34 cellular contexts compared by ENCODE assay signal in the genomic region with DNA sequence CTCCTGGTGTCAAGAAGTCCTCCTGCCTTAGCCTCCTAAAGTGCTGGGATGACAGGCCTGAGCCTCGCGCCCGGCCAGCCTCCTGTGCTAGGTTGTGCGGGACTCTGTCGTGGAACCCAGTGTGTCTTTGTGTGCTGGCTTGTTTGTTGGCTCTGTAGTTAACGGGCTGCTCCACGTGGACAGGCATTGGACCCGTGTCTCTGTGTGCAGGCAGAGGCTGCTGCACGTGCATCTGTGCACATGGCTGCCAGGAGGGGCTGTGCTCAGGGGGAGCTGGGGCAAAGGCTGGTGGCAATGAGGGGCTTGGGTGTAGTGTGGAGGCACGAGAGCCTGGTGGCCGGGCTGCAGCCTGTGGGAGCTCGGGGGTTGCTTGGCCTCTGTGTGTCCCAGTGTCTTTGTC.
"Had no signal": no experiment of that assay in that cellular context is flagged by ENCODE, and none has a peak within 500 bp of the region (broad histone marks: within the 10 kb centered on the region; RNA-seq: fewer than 3 reads in every experiment).

No MANE protein-coding gene starts in this region.

- H3K4me1 ChIP-seq: adrenal gland, body of pancreas, breast epithelium had no signal

- H3K36me3 ChIP-seq: adrenal gland, brain microvascular endothelial cell, breast epithelium had no signal

- FAIRE-seq: astrocyte, TTC549 had no signal

- H3K4me3 ChIP-seq: adrenal gland, body of pancreas, breast epithelium had no signal

- H3K27me3 ChIP-seq: adrenal gland, body of pancreas, brain microvascular endothelial cell, breast epithelium had no signal

- DNase-seq: activated B cell treated with CpG ODN at 0.5 μM for 24 hours; activated CD4-positive, alpha-beta memory T cell treated with anti-CD3 and anti-CD28 coated beads for 36 hours; activated CD4-positive, alpha-beta T cell treated with anti-CD3 and anti-CD28 coated beads for 4 hours; activated CD4-positive, alpha-beta T cell treated with anti-CD3 and anti-CD28 coated beads, Interleukin-2, amount 10 ng/mL, durations not matched to agents 24 days and 14 days; activated CD4-positive, alpha-beta T cell treated with anti-CD3 and anti-CD28 coated beads, Interleukin-2, amount 50 U/mL, for 1 hour; activated CD4-positive, alpha-beta T cell treated with anti-CD3 and anti-CD28 coated beads, Interleukin-2, amount 50 U/mL, for 4 hours; activated CD4-positive, CD25-positive, alpha-beta regulatory T cell treated with anti-CD3 and anti-CD28 coated beads, Interleukin-2, amount 50 U/mL, for 72 hours; activated CD8-positive, alpha-beta memory T cell treated with anti-CD3 and anti-CD28 coated beads, Interleukin-2, amount 50 U/mL, for 4 hours; activated CD8-positive, alpha-beta T cell treated with anti-CD3 and anti-CD28 coated beads for 36 hours; activated effector memory CD4-positive, alpha-beta T cell treated with anti-CD3 and anti-CD28 coated beads, Interleukin-2, amount 50 U/mL, for 16 hours; activated gamma-delta T cell treated with Interleukin-2 at 50 U/mL for 16 hours; activated naive CD4-positive, alpha-beta T cell; activated naive CD4-positive, alpha-beta T cell treated with anti-CD3 and anti-CD28 coated beads for 36 hours; activated naive CD4-positive, alpha-beta T cell treated with anti-CD3 and anti-CD28 coated beads, Interleukin-2, amount 50 U/mL, for 16 hours; activated naive CD8-positive, alpha-beta T cell treated with anti-CD3 and anti-CD28 coated beads for 36 hours; activated T-cell treated with anti-CD3 and anti-CD28 coated beads for 4 hours; activated T-cell treated with anti-CD3 and anti-CD28 coated beads, Interleukin-2, amount 50 U/mL, for 1 hour; activated T-cell treated with anti-CD3 and anti-CD28 coated beads, Interleukin-2, amount 50 U/mL, for 4 hours; activated T-cell treated with anti-CD3 and anti-CD28 coated beads, Interleukin-2, amount 50 U/mL, for 72 hours; adrenal gland; amniotic stem cell; aorta; body of pancreas; brain microvascular endothelial cell; central memory CD4-positive, alpha-beta T cell; T-helper 1 cell; T-helper 2 cell; T-helper 9 cell had no signal

- H3K27ac ChIP-seq: adrenal gland, body of pancreas, brain microvascular endothelial cell, breast epithelium, VCaP had no signal

- ATAC-seq: activated CD8-positive, alpha-beta T cell treated with anti-CD3 and anti-CD28 coated beads for 36 hours; activated naive CD4-positive, alpha-beta T cell treated with anti-CD3 and anti-CD28 coated beads, Interleukin-2, amount 50 U/mL, for 72 hours; activated T-cell treated with anti-CD3 and anti-CD28 coated beads, Interleukin-2, amount 50 U/mL, for 4 hours; activated T-cell treated with anti-CD3 and anti-CD28 coated beads, Interleukin-2, amount 50 U/mL, for 72 hours; activated T-helper 17 cell treated with anti-CD3 and anti-CD28 coated beads, Interleukin-2, amount 50 U/mL, for 72 hours; body of pancreas had no signal

- H3K9me3 ChIP-seq: adrenal gland, body of pancreas, breast epithelium had no signal
